Comparison of ENCODE assay signal across 10 cellular contexts in the genomic region with DNA sequence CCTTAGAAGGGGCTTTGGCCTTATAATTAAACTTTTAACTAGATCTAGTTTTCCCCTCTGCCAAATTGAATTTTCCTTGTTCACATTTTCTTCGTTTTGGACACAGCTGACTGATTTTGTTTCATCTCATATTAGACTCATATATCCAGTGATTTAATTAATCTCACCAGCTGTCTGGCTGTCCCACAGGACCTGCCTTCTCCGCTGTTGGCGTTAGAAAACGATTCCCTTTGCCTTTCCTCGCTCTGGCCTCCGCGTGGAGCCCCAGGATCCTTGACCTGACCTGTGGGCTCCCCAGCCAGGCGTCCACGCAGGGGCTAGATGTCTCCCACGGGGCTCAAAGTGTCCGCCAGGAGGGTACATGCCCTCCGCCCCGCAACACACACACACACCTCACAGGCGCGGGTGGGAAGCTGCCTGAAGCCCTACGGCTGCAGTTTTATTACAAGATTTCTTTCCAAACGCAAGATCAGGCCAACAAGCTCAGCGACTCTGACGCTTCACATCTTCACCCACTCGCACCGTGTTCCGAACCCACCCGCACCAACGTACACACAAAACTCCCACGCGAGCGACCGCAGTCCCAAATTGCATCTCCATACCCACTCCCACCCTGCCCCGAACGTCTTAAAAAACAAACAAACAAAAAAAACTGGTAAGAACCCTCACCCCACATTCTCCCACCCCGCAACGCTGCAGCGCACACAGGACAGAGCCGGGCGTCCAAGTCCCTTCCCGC. TPM values are rescaled to one million over a fixed set of nuclear protein-coding genes. Genes with fewer than 3 reads are reported as not detected.
DNase-seq lines count a peak whose midpoint lies in the region; ATAC-seq, FAIRE-seq and TF ChIP-seq lines count a peak whose summit lies in the region.
"Had no signal": no experiment of that assay in that cellular context is flagged by ENCODE, and none has a peak within 500 bp of the region (broad histone marks: within the 10 kb centered on the region; RNA-seq: fewer than 3 reads in every experiment).

No MANE protein-coding gene starts in this region.

- H2AFZ ChIP-seq in osteoblast (ENCODE audit: low read length), result no peak overlapping the region

- H3K27ac Mint-ChIP-seq in CD4-positive, alpha-beta T cell, result no peak overlapping the region
- no peak overlapping the region for H3K27ac Mint-ChIP-seq in IgD-negative memory B cell

- no peaks in the 10 kb centered on the region for H3K9me3 Mint-ChIP-seq in CD4-positive, alpha-beta T cell
- no peaks in the 10 kb centered on the region for H3K9me3 Mint-ChIP-seq in IgD-negative memory B cell

- no peaks in the 10 kb centered on the region for H3K36me3 Mint-ChIP-seq in CD4-positive, alpha-beta T cell (ENCODE audit: low read depth)
- H3K36me3 Mint-ChIP-seq in IgD-negative memory B cell, result peaks cover 7% of the 10 kb centered on the region

- no peaks in the 10 kb centered on the region for H3K36me3 ChIP-seq in osteoblast (ENCODE audit: insufficient read depth, low read length)

- H3K27ac ChIP-seq in CD4-positive, alpha-beta T cell (ENCODE audit: low read depth, low read length), result no peak overlapping the region
- peak overlapping the region in 57 of 59 donors; percentile 24 to 94 (median 82) for H3K27ac ChIP-seq in dorsolateral prefrontal cortex
- H3K27ac ChIP-seq in osteoblast (ENCODE audit: low read depth, low read length), result no peak overlapping the region

- H3K4me3 ChIP-seq in dorsolateral prefrontal cortex, result peak overlapping the region in 58 of 59 donors; percentile 49 to 79 (median 64)
- H3K4me3 ChIP-seq in osteoblast (ENCODE audit: insufficient read depth, low read length), result peak overlapping the region; percentile 58

- peaks cover 53% of the 10 kb centered on the region for H3K27me3 Mint-ChIP-seq in CD4-positive, alpha-beta T cell
- peaks cover 40% of the 10 kb centered on the region for H3K27me3 Mint-ChIP-seq in IgD-negative memory B cell

- DNase-seq in CD4-positive, alpha-beta T cell, result no peak
- DNase-seq in dorsolateral prefrontal cortex (no peak), osteoblast (ENCODE audit: insufficient read length, low spot score, missing footprints) (no peak), D721Med (ENCODE audit: insufficient read length, low spot score) (no peak), GOT3 (lab: John Stamatoyannopoulos, UW) (no peak), kidney glomerular epithelial cell (lab: John Stamatoyannopoulos, UW) (no peak)
- DNase-seq: NCI-H2081 treated with DMSO at 0.1 percent for 48 hours had no signal

- peaks cover 4% of the 10 kb centered on the region for H3K4me1 ChIP-seq in osteoblast (ENCODE audit: insufficient read depth, low read length)

- POLR2A ChIA-PET in CD4-positive, alpha-beta T cell (lab: Charles Lee), result no interaction called here

- no peak for ATAC-seq in CD4-positive, alpha-beta T cell (ENCODE audit: poor library complexity)
- no peak for ATAC-seq in GM19324 (IDR thresholded peaks at IDR 0.05; ENCODE audit: low FRiP score, unreplicated experiment)

- no peaks in the 10 kb centered on the region for H3K79me2 ChIP-seq in osteoblast (ENCODE audit: insufficient read depth, low read length)

- no peaks in the 10 kb centered on the region for H3K9me3 ChIP-seq in CD4-positive, alpha-beta T cell (ENCODE audit: control insufficient read depth, low read length)
- no peaks in the 10 kb centered on the region for H3K9me3 ChIP-seq in osteoblast (ENCODE audit: low read depth, low read length)

- peaks cover 33% of the 10 kb centered on the region for H3K27me3 ChIP-seq in CD4-positive, alpha-beta T cell (ENCODE audit: control insufficient read depth, insufficient read depth, low read length)
- H3K27me3 ChIP-seq in dorsolateral prefrontal cortex (peaks cover 0 to 32% (median 12%) of the 10 kb centered on the region in 45 donors), osteoblast (ENCODE audit: insufficient read depth, low read length) (peaks cover 51% of the 10 kb centered on the region)

- CTCF ChIA-PET in CD4-positive, alpha-beta T cell (lab: Charles Lee), result interaction anchor here (1.0 kb wide), 1 partner anchor 23 kb away, joined by 5 read pairs; no protein-coding TSS in a partner anchor

- TF ChIP-seq CTCF in CD4-positive, alpha-beta T cell (IDR thresholded peaks at IDR 0.05), result no peak
- no peak for TF ChIP-seq CTCF in dorsolateral prefrontal cortex (IDR thresholded peaks at IDR 0.05 in 54 of 56, conservative IDR thresholded peaks at IDR 0.05 in 2 of 56; ENCODE audit: low read depth in 1 of 56, partially characterized antibody in 56 of 56)
- TF ChIP-seq CTCF in osteoblast (IDR thresholded peaks at IDR 0.05; ENCODE audit: extremely low read depth, low read depth, low read length), result no peak
- no peak for TF ChIP-seq CTCF in D721Med (IDR thresholded peaks at IDR 0.05; ENCODE audit: insufficient read depth, missing control alignments)

- FAIRE-seq in D721Med (lab: Jason Lieb, UNC), result no peak
- FAIRE-seq: islet of Langerhans had no signal

- H3K4me3 Mint-ChIP-seq in CD4-positive, alpha-beta T cell, result peak overlapping the region; percentile 82
- H3K4me3 Mint-ChIP-seq in IgD-negative memory B cell, result peak overlapping the region; percentile 77 to 88 (median 82)

- H4K20me1 ChIP-seq in osteoblast (ENCODE audit: insufficient read depth, low read length), result no peaks in the 10 kb centered on the region

- H3K4me1 Mint-ChIP-seq in CD4-positive, alpha-beta T cell (ENCODE audit: low read depth), result peaks cover 19% of the 10 kb centered on the region
- H3K4me1 Mint-ChIP-seq in IgD-negative memory B cell, result peaks cover 6 to 13% (median 9%) of the 10 kb centered on the region in 3 donors

- H3K4me2 ChIP-seq in osteoblast (ENCODE audit: insufficient read depth, low read length), result peak overlapping the region; percentile 69

- intact Hi-C loops in CD4-positive, alpha-beta T cell (cut with DNase I, micrococcal nuclease), result no loop called here
- intact Hi-C loops in dorsolateral prefrontal cortex (cut with DNase I), result no loop called here

RNA-seq across cellular contexts. Expression of a gene that starts 1.1 kb away (rescaled TPM):
- not detected for total RNA-seq in CD4-positive, alpha-beta T cell
- polyA plus RNA-seq in IgD-negative memory B cell, result 0.28 TPM
- total RNA-seq in dorsolateral prefrontal cortex, result 10 to 100 TPM; 10.9 to 46.6 (median 25.4) TPM
- not detected in 2 replicates for total RNA-seq in osteoblast

RNA-seq across cellular contexts. Expression of a gene that starts 55.0 kb away (rescaled TPM):
- 10 to 100 TPM; 46.6 to 51.7 TPM for total RNA-seq in CD4-positive, alpha-beta T cell
- polyA plus RNA-seq in IgD-negative memory B cell, result 49.2 TPM
- total RNA-seq in dorsolateral prefrontal cortex (10 to 100 TPM; 50.9 to 76.8 (median 64.0) TPM), osteoblast (43.9 and 44.9 TPM in 2 replicates)

Comparison
In these comparisons a context has a peak if more than half of its experiments do, and no peak if none do; other contexts are left out.
1. H3K27ac ChIP-seq: peak in dorsolateral prefrontal cortex (57 of 59); none in CD4-positive, alpha-beta T cell (single experiment) and osteoblast (single experiment).
2. RNA of a gene that starts 1.1 kb away (total RNA-seq): 10.9 to 46.6 TPM in dorsolateral prefrontal cortex; not detected in CD4-positive, alpha-beta T cell and not detected in osteoblast; every median in the first group is over 10 times any median in the second.